Comparison of ENCODE assay signal across 8 cellular contexts in the genomic region with DNA sequence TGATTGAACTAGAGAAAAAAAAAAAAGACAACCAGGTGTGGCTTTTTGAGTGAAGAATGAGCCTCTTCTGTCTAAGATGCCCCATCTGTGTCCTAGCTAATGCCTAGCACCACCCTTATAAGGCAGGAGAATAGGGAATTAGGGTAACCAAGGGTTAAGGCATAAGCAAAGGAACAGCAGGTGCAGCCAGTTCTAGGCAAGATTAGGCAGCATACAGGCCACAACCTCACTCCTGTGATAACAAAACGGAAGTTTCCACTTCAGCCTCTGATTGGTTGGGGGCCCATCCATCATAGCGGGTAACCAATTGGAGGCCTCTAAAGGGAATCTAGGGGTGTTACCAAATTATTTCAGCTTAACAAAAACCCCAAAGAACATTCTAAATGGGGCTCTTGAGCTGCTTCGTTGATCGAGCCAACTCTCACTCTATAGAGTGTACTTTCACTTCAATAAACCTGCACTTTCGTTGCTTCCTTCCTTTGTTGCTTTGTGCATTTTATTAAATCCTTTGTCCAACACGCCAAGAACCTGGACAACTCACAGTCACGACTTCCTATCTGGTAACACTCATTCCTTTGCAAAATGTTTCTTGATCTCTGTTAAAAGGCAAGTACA.
DNase-seq lines count a peak whose midpoint lies in the region; ATAC-seq and TF ChIP-seq lines count a peak whose summit lies in the region.

No MANE protein-coding gene starts in this region.

- no peaks in the 10 kb centered on the region for H3K9me3 Mint-ChIP-seq in CD8-positive, alpha-beta T cell
- no peaks in the 10 kb centered on the region for H3K9me3 Mint-ChIP-seq in activated T-helper 17 cell treated with anti-CD3 and anti-CD28 coated beads, Interleukin-2, amount 50 U/mL, for 72 hours

- peaks cover 67% of the 10 kb centered on the region for H3K4me1 ChIP-seq in CD8-positive, alpha-beta T cell (ENCODE audit: insufficient read depth, low read length)
- no peaks in the 10 kb centered on the region for H3K4me1 ChIP-seq in psoas muscle

- H3K36me3 Mint-ChIP-seq in CD8-positive, alpha-beta T cell: no peaks in the 10 kb centered on the region
- H3K36me3 Mint-ChIP-seq in activated T-helper 17 cell treated with anti-CD3 and anti-CD28 coated beads, Interleukin-2, amount 50 U/mL, for 72 hours (ENCODE audit: low read depth): no peaks in the 10 kb centered on the region

- H3K27me3 Mint-ChIP-seq in CD8-positive, alpha-beta T cell (ENCODE audit: low read depth): no peaks in the 10 kb centered on the region
- H3K27me3 Mint-ChIP-seq in activated T-helper 17 cell treated with anti-CD3 and anti-CD28 coated beads, Interleukin-2, amount 50 U/mL, for 72 hours: no peaks in the 10 kb centered on the region

- no peaks in the 10 kb centered on the region for H3K9me3 ChIP-seq in CD8-positive, alpha-beta T cell (ENCODE audit: low read length)
- H3K9me3 ChIP-seq in psoas muscle: no peaks in the 10 kb centered on the region

- intact Hi-C loops in CD8-positive, alpha-beta T cell (cut with DNase I, micrococcal nuclease): loop anchor here (1.0 to 10.0 kb wide), 10 partner anchors 8 to 1726 kb away; partner anchors contain the start of genes SYTL3 (in 1 of the 2), TMEM181 (in 1 of the 2) and ZDHHC14 (in 1 of the 2)
- intact Hi-C loops in head of caudate nucleus (cut with DNase I): no loop called here
- intact Hi-C loops in psoas muscle (cut with DNase I): no loop called here

- H3K36me3 ChIP-seq in CD8-positive, alpha-beta T cell (ENCODE audit: insufficient read depth, low read length): no peaks in the 10 kb centered on the region
- H3K36me3 ChIP-seq in psoas muscle (ENCODE audit: insufficient read depth in 1 of 2, low read depth in 1 of 2): no peaks in the 10 kb centered on the region

- DNase-seq in CD8-positive, alpha-beta T cell: peak; percentile 83 to 96 (median 90)
- DNase-seq in RWPE1 (ENCODE audit: low spot score): peak; percentile 76
- DNase-seq in head of caudate nucleus: peak; percentile 50 to 94 (median 82)
- DNase-seq in psoas muscle: peak; percentile 54 to 72
- DNase-seq in NCI-H526 treated with DMSO at 0.1 percent for 48 hours (lab: John Stamatoyannopoulos, UW): no peak

- CTCF ChIA-PET in CD8-positive, alpha-beta T cell (lab: Charles Lee): interaction anchor here (1.1 to 21.4 kb wide), 7 partner anchors 9 to 96 kb away, joined by 3 to 486 read pairs (median 4); partner anchors contain the start of genes RSPH3 and TAGAP
- CTCF ChIA-PET in RWPE1 (lab: Yijun Ruan, JAX): interaction anchor here (1.1 kb wide), 1 partner anchor 28 kb away, joined by 4 read pairs; no protein-coding TSS in a partner anchor

- peaks cover 74% of the 10 kb centered on the region for H3K4me1 Mint-ChIP-seq in CD8-positive, alpha-beta T cell (ENCODE audit: low read depth)
- peaks cover 58% of the 10 kb centered on the region for H3K4me1 Mint-ChIP-seq in activated T-helper 17 cell treated with anti-CD3 and anti-CD28 coated beads, Interleukin-2, amount 50 U/mL, for 72 hours

- H3K27ac Mint-ChIP-seq in CD8-positive, alpha-beta T cell: peak overlapping the region; percentile 92
- peak overlapping the region; percentile 95 for H3K27ac Mint-ChIP-seq in activated T-helper 17 cell treated with anti-CD3 and anti-CD28 coated beads, Interleukin-2, amount 50 U/mL, for 72 hours

- H3K4me3 ChIP-seq in CD8-positive, alpha-beta T cell (ENCODE audit: low read depth, low read length): peak overlapping the region; percentile 31
- no peak overlapping the region for H3K4me3 ChIP-seq in psoas muscle

- POLR2A ChIA-PET in CD8-positive, alpha-beta T cell (lab: Charles Lee): interaction anchor here (0.6 to 2.6 kb wide), 16 partner anchors 8 to 317 kb away, joined by 3 to 41 read pairs (median 4); partner anchors contain the start of gene TAGAP
- POLR2A ChIA-PET in RWPE1 (lab: Yijun Ruan, JAX; ENCODE audit: low non-redundant PET): no interaction called here

- WGBS in psoas muscle, 3 donors: 45 to 55% (median 49%) methylated on average over 7 of the region's 7 CpGs

- peak overlapping the region; percentile 82 for H3K4me3 Mint-ChIP-seq in CD8-positive, alpha-beta T cell
- H3K4me3 Mint-ChIP-seq in activated T-helper 17 cell treated with anti-CD3 and anti-CD28 coated beads, Interleukin-2, amount 50 U/mL, for 72 hours: peak overlapping the region; percentile 92

- H3K27me3 ChIP-seq in CD8-positive, alpha-beta T cell (ENCODE audit: insufficient read depth, low read length): no peaks in the 10 kb centered on the region
- H3K27me3 ChIP-seq in psoas muscle (ENCODE audit: insufficient read depth in 3 of 3, low read length in 2 of 3): no peaks in the 10 kb centered on the region

- TF ChIP-seq CTCF in CD8-positive, alpha-beta T cell (IDR thresholded peaks at IDR 0.05): no peak
- TF ChIP-seq CTCF in RWPE1 (conservative IDR thresholded peaks at IDR 0.05; ENCODE audit: low read depth): no peak
- no peak for TF ChIP-seq CTCF in psoas muscle (IDR thresholded peaks at IDR 0.05)

- ATAC-seq in CD8-positive, alpha-beta T cell: peak; percentile 72
- ATAC-seq in GM19395 (IDR thresholded peaks at IDR 0.05; ENCODE audit: unreplicated experiment) (peak; percentile 91), HG03469 (IDR thresholded peaks at IDR 0.05; ENCODE audit: unreplicated experiment) (peak; percentile 61), psoas muscle (peak in 3 of 4 donors; percentile 49 to 79 (median 61))
- peak; percentile 92 for ATAC-seq in activated T-helper 17 cell treated with anti-CD3 and anti-CD28 coated beads, Interleukin-2, amount 50 U/mL, for 72 hours (replicated peaks)

- H3K27ac ChIP-seq in CD8-positive, alpha-beta T cell (ENCODE audit: low read depth, low read length): peak overlapping the region; percentile 40
- H3K27ac ChIP-seq in RWPE1: no peak overlapping the region
- no peak overlapping the region for H3K27ac ChIP-seq in psoas muscle

Comparison
In these comparisons a context has a peak if more than half of its experiments do, and no peak if none do; other contexts are left out.
1. intact Hi-C loops: an anchor here in CD8-positive, alpha-beta T cell (1.0 to 10.0 kb wide); none called in head of caudate nucleus and psoas muscle.